16 cellular contexts compared by ENCODE assay signal in genomic region chr3:56629044-56629443, GRCh38. TPM values are rescaled to one million over a fixed set of nuclear protein-coding genes. Genes with fewer than 3 reads are reported as not detected.
DNase-seq lines count a peak whose midpoint lies in the region; ATAC-seq and FAIRE-seq lines count a peak whose summit lies in the region.
"Had no signal": no experiment of that assay in that cellular context is flagged by ENCODE, and none has a peak within 500 bp of the region (broad histone marks: within the 10 kb centered on the region; RNA-seq: fewer than 3 reads in every experiment).

No MANE protein-coding gene starts in this region.

- ATAC-seq in HG03097 (IDR thresholded peaks at IDR 0.05; ENCODE audit: low FRiP score, unreplicated experiment) (peak; percentile 50), HG02884 (IDR thresholded peaks at IDR 0.05; ENCODE audit: unreplicated experiment) (no peak)

- H3K27me3 ChIP-seq in small intestine (ENCODE audit: control insufficient read depth in 2 of 2, insufficient read depth in 2 of 2, low read length in 2 of 2) = no peaks in the 10 kb centered on the region
- H3K27me3 ChIP-seq: testis had no signal

- H3K27ac ChIP-seq in small intestine (ENCODE audit: low read depth in 1 of 2, low read length in 1 of 2) = no peak overlapping the region
- H3K27ac ChIP-seq: testis had no signal

- peaks cover 12% of the 10 kb centered on the region for H3K4me1 Mint-ChIP-seq in activated CD4-positive, alpha-beta memory T cell treated with anti-CD3 and anti-CD28 coated beads for 36 hours (ENCODE audit: low read depth)
- no peaks in the 10 kb centered on the region for H3K4me1 Mint-ChIP-seq in activated CD4-positive, alpha-beta memory T cell treated with anti-CD3 and anti-CD28 coated beads, Interleukin-2, amount 10 ng/mL, durations not matched to agents 7 days and 5 days

- H3K27ac Mint-ChIP-seq in activated CD4-positive, alpha-beta memory T cell treated with anti-CD3 and anti-CD28 coated beads for 36 hours = peak overlapping the region; percentile 18
- no peak overlapping the region for H3K27ac Mint-ChIP-seq in activated CD4-positive, alpha-beta memory T cell treated with anti-CD3 and anti-CD28 coated beads, Interleukin-2, amount 10 ng/mL, durations not matched to agents 7 days and 5 days

- no peaks in the 10 kb centered on the region for H3K9me3 ChIP-seq in small intestine (ENCODE audit: control insufficient read depth, low read depth)
- H3K9me3 ChIP-seq: testis had no signal

- H3K36me3 ChIP-seq in small intestine (ENCODE audit: control insufficient read depth in 2 of 2, insufficient read depth in 2 of 2, low read length in 2 of 2) = peaks cover 0 to 13% of the 10 kb centered on the region in 2 donors

- CTCF ChIA-PET in activated CD4-positive, alpha-beta memory T cell treated with anti-CD3 and anti-CD28 coated beads for 36 hours (lab: Charles Lee) = no interaction called here
- CTCF ChIA-PET in activated CD4-positive, alpha-beta memory T cell treated with anti-CD3 and anti-CD28 coated beads, Interleukin-2, amount 10 ng/mL, durations not matched to agents 7 days and 5 days (lab: Charles Lee) = interaction anchor here (0.6 to 1.5 kb wide), 3 partner anchors 18 to 329 kb away, joined by 3 read pairs; partner anchors contain the start of gene CCDC66

- DNase-seq in activated CD4-positive, alpha-beta memory T cell treated with anti-CD3 and anti-CD28 coated beads for 36 hours = no peak
- DNase-seq in activated CD4-positive, alpha-beta memory T cell treated with anti-CD3 and anti-CD28 coated beads, Interleukin-2, amount 10 ng/mL, durations not matched to agents 7 days and 5 days = no peak
- peak; percentile 37 for DNase-seq in glomerular visceral epithelial cell (ENCODE audit: extremely low spot score)
- peak; percentile 72 for DNase-seq in small intestine
- DNase-seq in amniotic stem cell (lab: John Stamatoyannopoulos, UW) = no peak
- DNase-seq in foreskin melanocyte = no peak
- DNase-seq: aorta, DMS79 treated with DMSO at 0.1 percent for 48 hours, GOT3, head of caudate nucleus, MM.1S, retina, testis had no signal

- H3K9me3 Mint-ChIP-seq in activated CD4-positive, alpha-beta memory T cell treated with anti-CD3 and anti-CD28 coated beads for 36 hours = no peaks in the 10 kb centered on the region
- H3K9me3 Mint-ChIP-seq in activated CD4-positive, alpha-beta memory T cell treated with anti-CD3 and anti-CD28 coated beads, Interleukin-2, amount 10 ng/mL, durations not matched to agents 7 days and 5 days = no peaks in the 10 kb centered on the region

- no peak overlapping the region for H3K4me3 ChIP-seq in small intestine (ENCODE audit: low read depth in 1 of 2, low read length in 2 of 2)
- H3K4me3 ChIP-seq: testis had no signal

- POLR2A ChIA-PET in activated CD4-positive, alpha-beta memory T cell treated with anti-CD3 and anti-CD28 coated beads for 36 hours (lab: Charles Lee) = interaction anchor here (0.6 kb wide), 1 partner anchor 177 kb away, joined by 3 read pairs; no protein-coding TSS in a partner anchor
- POLR2A ChIA-PET in activated CD4-positive, alpha-beta memory T cell treated with anti-CD3 and anti-CD28 coated beads, Interleukin-2, amount 10 ng/mL, durations not matched to agents 7 days and 5 days (lab: Charles Lee) = interaction anchor here (1.4 to 2.3 kb wide), 4 partner anchors 9 to 54 kb away, joined by 5 to 7 read pairs (median 6); partner anchors contain the start of gene TASOR

- WGBS in small intestine, 3 donors = 29 to 73% (median 49%) methylated on average over 2 of the region's 2 CpGs

- H3K4me3 Mint-ChIP-seq in activated CD4-positive, alpha-beta memory T cell treated with anti-CD3 and anti-CD28 coated beads for 36 hours = no peak overlapping the region
- H3K4me3 Mint-ChIP-seq in activated CD4-positive, alpha-beta memory T cell treated with anti-CD3 and anti-CD28 coated beads, Interleukin-2, amount 10 ng/mL, durations not matched to agents 7 days and 5 days = no peak overlapping the region

- FAIRE-seq in small intestine (lab: Jason Lieb, UNC) = peak; percentile 30
- FAIRE-seq: A204.1 had no signal

- peaks cover 0 to 3% of the 10 kb centered on the region in 2 donors for H3K4me1 ChIP-seq in small intestine (ENCODE audit: control insufficient read depth in 2 of 2, insufficient read depth in 1 of 2, low read depth in 1 of 2, low read length in 1 of 2)
- H3K4me1 ChIP-seq: testis had no signal

- H3K36me3 Mint-ChIP-seq in activated CD4-positive, alpha-beta memory T cell treated with anti-CD3 and anti-CD28 coated beads for 36 hours = peaks cover 24% of the 10 kb centered on the region
- H3K36me3 Mint-ChIP-seq in activated CD4-positive, alpha-beta memory T cell treated with anti-CD3 and anti-CD28 coated beads, Interleukin-2, amount 10 ng/mL, durations not matched to agents 7 days and 5 days (ENCODE audit: low read depth) = peaks cover 51% of the 10 kb centered on the region

- no peaks in the 10 kb centered on the region for H3K27me3 Mint-ChIP-seq in activated CD4-positive, alpha-beta memory T cell treated with anti-CD3 and anti-CD28 coated beads for 36 hours
- H3K27me3 Mint-ChIP-seq in activated CD4-positive, alpha-beta memory T cell treated with anti-CD3 and anti-CD28 coated beads, Interleukin-2, amount 10 ng/mL, durations not matched to agents 7 days and 5 days = no peaks in the 10 kb centered on the region

- intact Hi-C loops in activated CD4-positive, alpha-beta memory T cell treated with anti-CD3 and anti-CD28 coated beads for 36 hours (cut with micrococcal nuclease) = no loop called here

RNA-seq across cellular contexts. Expression of gene TASOR, which starts 54.0 kb away (rescaled TPM):
- 10 to 100 TPM; 71.8 to 81.3 TPM for total RNA-seq in activated CD4-positive, alpha-beta memory T cell treated with anti-CD3 and anti-CD28 coated beads for 36 hours
- total RNA-seq in activated CD4-positive, alpha-beta memory T cell treated with anti-CD3 and anti-CD28 coated beads, Interleukin-2, amount 10 ng/mL, durations not matched to agents 7 days and 5 days = 10 to 100 TPM; 71.6 to 75.6 TPM
- 10 to 100 TPM; 16.8 to 20.9 (median 20.1) TPM for polyA plus RNA-seq in small intestine

Comparison
In these comparisons a context has a peak if more than half of its experiments do, and no peak if none do; other contexts are left out.
1. DNase-seq: peak in glomerular visceral epithelial cell (single experiment) and small intestine (single experiment); none in activated CD4-positive, alpha-beta memory T cell treated with anti-CD3 and anti-CD28 coated beads for 36 hours (single experiment), activated CD4-positive, alpha-beta memory T cell treated with anti-CD3 and anti-CD28 coated beads, Interleukin-2, amount 10 ng/mL, durations not matched to agents 7 days and 5 days (single experiment), amniotic stem cell (single experiment) and foreskin melanocyte (single experiment).